In the genomic region with DNA sequence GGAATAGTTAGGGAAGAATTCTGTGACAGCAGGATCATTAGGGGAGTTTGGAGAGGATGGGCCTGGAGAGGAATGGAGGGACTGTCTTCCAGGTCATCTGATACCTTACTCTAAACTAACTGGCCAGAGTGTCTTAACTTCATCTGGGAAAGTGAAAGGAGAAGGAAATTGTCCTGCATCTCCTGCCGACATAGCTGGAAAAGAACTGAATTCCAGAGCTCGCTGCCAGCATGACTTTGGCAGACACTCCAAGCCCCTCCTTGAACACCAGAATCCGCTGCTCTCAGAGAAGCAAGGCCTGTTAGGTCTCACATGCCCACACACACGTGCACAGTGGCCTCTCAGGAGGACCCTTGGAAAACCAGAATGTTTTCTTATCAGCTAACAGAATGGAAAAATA, we compare ENCODE assay signal across 11 cellular contexts. TPM values are rescaled to one million over a fixed set of nuclear protein-coding genes. Genes with fewer than 3 reads are reported as not detected.
DNase-seq lines count a peak whose midpoint lies in the region; ATAC-seq, FAIRE-seq and TF ChIP-seq lines count a peak whose summit lies in the region.
"Had no signal": no experiment of that assay in that cellular context is flagged by ENCODE, and none has a peak within 500 bp of the region (broad histone marks: within the 10 kb centered on the region; RNA-seq: fewer than 3 reads in every experiment).

No MANE protein-coding gene starts in this region.

- peak overlapping the region; percentile 62 for H3K4me3 Mint-ChIP-seq in osteocyte (ENCODE audit: unreplicated experiment)

- intact Hi-C loops in Right ventricle myocardium inferior (cut with DNase I) (no loop called here), cardiac septum (cut with DNase I) (no loop called here)

- H3K36me3 Mint-ChIP-seq in osteocyte (ENCODE audit: unreplicated experiment) = peaks cover 6% of the 10 kb centered on the region

- TF ChIP-seq POLR2A in H54 (IDR thresholded peaks at IDR 0.05; ENCODE audit: low read depth, low read length) = no peak

- H3K27me3 Mint-ChIP-seq in osteocyte (ENCODE audit: unreplicated experiment) = no peaks in the 10 kb centered on the region

- H3K27ac Mint-ChIP-seq in osteocyte (ENCODE audit: unreplicated experiment) = peak overlapping the region; percentile 88

- peaks cover 36% of the 10 kb centered on the region for H3K4me1 Mint-ChIP-seq in osteocyte (ENCODE audit: unreplicated experiment)

- FAIRE-seq in H54 (lab: Jason Lieb, UNC) = no peak

- ATAC-seq in Right ventricle myocardium inferior = peak; percentile 86

- DNase-seq in Right ventricle myocardium inferior (ENCODE audit: missing footprints) = peak; percentile 69
- DNase-seq in cardiac septum (ENCODE audit: low spot score) = no peak
- DNase-seq in glomerular visceral epithelial cell (ENCODE audit: extremely low spot score) = peak; percentile 5
- DNase-seq in osteocyte (ENCODE audit: extremely low spot score, unreplicated experiment) = no peak
- no peak for DNase-seq in H54 (ENCODE audit: insufficient read length, low spot score)
- no peak for DNase-seq in DMS53 (lab: John Stamatoyannopoulos, UW)
- DNase-seq in SKM-1 treated with dmso at 0.1 percent for 144 hours (lab: John Stamatoyannopoulos, UW; ENCODE audit: unreplicated experiment) = no peak
- no peak for DNase-seq in NCI-H2227 treated with DMSO at 0.1 percent for 48 hours (lab: John Stamatoyannopoulos, UW)
- DNase-seq: activated T-cell treated with anti-CD3 and anti-CD28 coated beads, Interleukin-2, amount 50 U/mL, for 48 hours; dorsolateral prefrontal cortex; NCI-H82 had no signal

- no peaks in the 10 kb centered on the region for H3K9me3 Mint-ChIP-seq in osteocyte (ENCODE audit: unreplicated experiment)

- TF ChIP-seq CTCF in osteocyte (IDR thresholded peaks at IDR 0.05) = no peak

RNA-seq across cellular contexts. Expression of a gene that starts 10.5 kb away (rescaled TPM):
- total RNA-seq in Right ventricle myocardium inferior (40.7 TPM), cardiac septum (26.2 TPM), osteocyte (157 and 175 TPM in 2 replicates)

Comparison
In these comparisons a context has a peak if more than half of its experiments do, and no peak if none do; other contexts are left out.
1. DNase-seq: peak in Right ventricle myocardium inferior (single experiment) and glomerular visceral epithelial cell (single experiment); none in cardiac septum (single experiment), osteocyte (single experiment), H54 (single experiment), DMS53 (single experiment), SKM-1 treated with dmso at 0.1 percent for 144 hours (single experiment) and NCI-H2227 treated with DMSO at 0.1 percent for 48 hours (single experiment).